Comparison of ENCODE assay signal across 10 cellular contexts in genomic region chr12:102480401-102480800, GRCh38. TPM values are rescaled to one million over a fixed set of nuclear protein-coding genes. Genes with fewer than 3 reads are reported as not detected.
DNase-seq lines count a peak whose midpoint lies in the region; ATAC-seq and TF ChIP-seq lines count a peak whose summit lies in the region.
"Had no signal": no experiment of that assay in that cellular context is flagged by ENCODE, and none has a peak within 500 bp of the region (broad histone marks: within the 10 kb centered on the region; RNA-seq: fewer than 3 reads in every experiment).

IGF1 (minus strand) TSS chr12:102480563; CDS start chr12:102480381, 182 bp downstream.

- CTCF ChIA-PET in activated CD4-positive, alpha-beta T cell treated with anti-CD3 and anti-CD28 coated beads, Interleukin-2, amount 10 ng/mL, durations not matched to agents 7 days and 5 days (lab: Charles Lee), result interaction anchor here (2.3 to 4.5 kb wide), 2 partner anchors 9 to 17 kb away, joined by 6 to 16 read pairs; no protein-coding TSS in a partner anchor
- CTCF ChIA-PET in MCF 10A (lab: Yijun Ruan, JAX), result interaction anchor here (1.2 to 1.8 kb wide), 4 partner anchors 12 to 385 kb away, joined by 3 to 5 read pairs (median 4); no protein-coding TSS in a partner anchor

- 9% methylated on average over 2 of the region's 2 CpGs for WGBS in urinary bladder
- no CpG with 5 or more reads among the region's 2 CpGs for WGBS in H9 (ENCODE audit: extremely low coverage, insufficient read length, low lambda C conversion rate)

- no peak within 1 kb of the TSS for H3K4me3 ChIP-seq in urinary bladder (ENCODE audit: low read depth, low read length)

- H3K4me3 Mint-ChIP-seq in activated CD4-positive, alpha-beta T cell treated with anti-CD3 and anti-CD28 coated beads, Interleukin-2, amount 10 ng/mL, durations not matched to agents 7 days and 5 days, result no peak within 1 kb of the TSS
- H3K4me3 Mint-ChIP-seq in MCF 10A (ENCODE audit: unreplicated experiment) (no peak within 1 kb of the TSS), H9 (no peak within 1 kb of the TSS)
- H3K4me3 Mint-ChIP-seq: T-helper 1 cell treated with Interleukin-12 subunit alpha and Interleukin-12 subunit beta and Interleukin-4 antibody, amounts not matched to agents 30 μg/mL and 1 μg/mL, for 36 hours had no signal

- H2AFZ ChIP-seq in H9 (ENCODE audit: low read length), result no peak within 1 kb of the TSS

- peaks cover 3% of the 10 kb centered on the region for H3K9me3 Mint-ChIP-seq in activated CD4-positive, alpha-beta T cell treated with anti-CD3 and anti-CD28 coated beads, Interleukin-2, amount 10 ng/mL, durations not matched to agents 7 days and 5 days
- H3K9me3 Mint-ChIP-seq in MCF 10A (ENCODE audit: unreplicated experiment), result no peaks in the 10 kb centered on the region
- no peaks in the 10 kb centered on the region for H3K9me3 Mint-ChIP-seq in H9
- H3K9me3 Mint-ChIP-seq: T-helper 1 cell treated with Interleukin-12 subunit alpha and Interleukin-12 subunit beta and Interleukin-4 antibody, amounts not matched to agents 30 μg/mL and 1 μg/mL, for 36 hours had no signal

- H3K4me1 ChIP-seq in urinary bladder (ENCODE audit: insufficient read depth) (no peaks in the 10 kb centered on the region), H9 (ENCODE audit: insufficient read depth, low read length) (no peaks in the 10 kb centered on the region; the same call in 1 of the 2 replicates)

- no peaks in the 10 kb centered on the region for H3K79me2 ChIP-seq in H9 (ENCODE audit: insufficient read depth, low read length)

- no peak within 1 kb of the TSS for H3K9ac ChIP-seq in H9 (ENCODE audit: extremely low read depth, insufficient read length, low read length)

- H3K36me3 Mint-ChIP-seq in activated CD4-positive, alpha-beta T cell treated with anti-CD3 and anti-CD28 coated beads, Interleukin-2, amount 10 ng/mL, durations not matched to agents 7 days and 5 days (ENCODE audit: low read depth), result no peaks in the 10 kb centered on the region
- H3K36me3 Mint-ChIP-seq in MCF 10A (ENCODE audit: insufficient read depth, unreplicated experiment) (no peaks in the 10 kb centered on the region), H9 (ENCODE audit: insufficient read depth in 1 of 3, low read depth in 3 of 3) (no peaks in the 10 kb centered on the region)

- H2BK5ac ChIP-seq in H9 (ENCODE audit: insufficient read length, low read length), result no peak within 1 kb of the TSS

- H3K14ac ChIP-seq in H9 (ENCODE audit: insufficient read depth, low read length), result no peak within 1 kb of the TSS

- no peaks in the 10 kb centered on the region for H3K27me3 Mint-ChIP-seq in activated CD4-positive, alpha-beta T cell treated with anti-CD3 and anti-CD28 coated beads, Interleukin-2, amount 10 ng/mL, durations not matched to agents 7 days and 5 days
- H3K27me3 Mint-ChIP-seq in MCF 10A (ENCODE audit: insufficient read depth, unreplicated experiment), result no peaks in the 10 kb centered on the region
- H3K27me3 Mint-ChIP-seq in H9 (ENCODE audit: low read depth), result no peaks in the 10 kb centered on the region

- H4K91ac ChIP-seq in H9 (ENCODE audit: insufficient read length, low read depth, low read length), result no peak within 1 kb of the TSS

- no peak within 1 kb of the TSS for H3K56ac ChIP-seq in H9 (ENCODE audit: insufficient read length, low read depth, low read length)

- no peak within 1 kb of the TSS for H2BK120ac ChIP-seq in H9 (ENCODE audit: low read depth, low read length, poor library complexity, severe bottlenecking)

- no peak within 1 kb of the TSS for H3T11ph ChIP-seq in H9 (ENCODE audit: low read length)

- no peaks in the 10 kb centered on the region for H3K27me3 ChIP-seq in H9 (ENCODE audit: insufficient read depth, low read length)

- H3K4me2 ChIP-seq in H9 (ENCODE audit: insufficient read depth, insufficient read length, low read length), result no peak within 1 kb of the TSS

- H3K36me3 ChIP-seq in urinary bladder (ENCODE audit: insufficient read depth), result no peaks in the 10 kb centered on the region

- POLR2A ChIA-PET in activated CD4-positive, alpha-beta T cell treated with anti-CD3 and anti-CD28 coated beads, Interleukin-2, amount 10 ng/mL, durations not matched to agents 7 days and 5 days (lab: Charles Lee), result no interaction called here
- POLR2A ChIA-PET in MCF 10A (lab: Yijun Ruan, JAX), result no interaction called here

- BruUV-seq in MCF 10A (replicated peaks; lab: Mats Ljungman, UMichigan), result no TSS peak

- no peak within 1 kb of the TSS for H3K4ac ChIP-seq in H9 (ENCODE audit: low read depth, low read length)

- H3K27ac ChIP-seq in urinary bladder (ENCODE audit: low read depth) (no peak within 1 kb of the TSS), H9 (ENCODE audit: insufficient read length, low read depth, low read length) (no peak within 1 kb of the TSS)

- no peak within 1 kb of the TSS for H3K18ac ChIP-seq in H9 (ENCODE audit: insufficient read length, low read depth, low read length)

- DNase-seq in activated CD4-positive, alpha-beta T cell treated with anti-CD3 and anti-CD28 coated beads, Interleukin-2, amount 10 ng/mL, durations not matched to agents 7 days and 5 days, result peak; percentile 7
- DNase-seq in activated CD4-positive, alpha-beta T cell treated with anti-CD3 and anti-CD28 coated beads, Interleukin-2, amount 50 U/mL, for 1 hour, result no peak
- DNase-seq in MCF 10A (ENCODE audit: unreplicated experiment) (peak; percentile 24), medulla oblongata (ENCODE audit: extremely low spot score) (peak; percentile 48), H9 (no peak)
- DNase-seq: Calu3 had no signal

- intact Hi-C loops in MCF 10A (cut with micrococcal nuclease), result loop anchor here (5.0 kb wide), 1 partner anchor 708 kb away; no protein-coding TSS in a partner anchor

- ATAC-seq in GM21786 (IDR thresholded peaks at IDR 0.05; ENCODE audit: unreplicated experiment), result no peak
- ATAC-seq in HG02852 (IDR thresholded peaks at IDR 0.05; ENCODE audit: unreplicated experiment), result no peak

- H3K79me1 ChIP-seq in H9 (ENCODE audit: insufficient read depth, low read depth, low read length, poor library complexity, severe bottlenecking), result no peaks in the 10 kb centered on the region

- H2BK20ac ChIP-seq in H9 (ENCODE audit: low read depth, low read length, poor library complexity, severe bottlenecking), result no peak within 1 kb of the TSS

- no peak within 1 kb of the TSS for H2AK5ac ChIP-seq in H9 (ENCODE audit: insufficient read length, low read length)

- no peak within 1 kb of the TSS for H3K23ac ChIP-seq in H9 (ENCODE audit: insufficient read length, low read depth, low read length)

- no peaks in the 10 kb centered on the region for H3K23me2 ChIP-seq in H9 (ENCODE audit: insufficient read length, low read depth, low read length, poor library complexity, severe bottlenecking)

- H2BK12ac ChIP-seq in H9 (ENCODE audit: insufficient read length, low read depth, low read length), result no peak within 1 kb of the TSS

- no peak within 1 kb of the TSS for H4K8ac ChIP-seq in H9 (replicated peaks; ENCODE audit: insufficient read length, low read depth, low read length)

- H4K20me1 ChIP-seq in H9 (ENCODE audit: control insufficient read depth, insufficient read depth, insufficient read length), result no peaks in the 10 kb centered on the region

- H4K5ac ChIP-seq in H9 (ENCODE audit: insufficient read length, low read depth, low read length), result no peak within 1 kb of the TSS

- no peak for TF ChIP-seq CTCF in MCF 10A (IDR thresholded peaks at IDR 0.05; ENCODE audit: unreplicated experiment)
- TF ChIP-seq CTCF in H9 (conservative IDR thresholded peaks at IDR 0.05), result no peak

- H2BK15ac ChIP-seq in H9 (ENCODE audit: low read depth, low read length), result no peak within 1 kb of the TSS

- H3K27ac Mint-ChIP-seq in activated CD4-positive, alpha-beta T cell treated with anti-CD3 and anti-CD28 coated beads, Interleukin-2, amount 10 ng/mL, durations not matched to agents 7 days and 5 days, result no peak within 1 kb of the TSS
- H3K27ac Mint-ChIP-seq in MCF 10A (ENCODE audit: low read depth, unreplicated experiment) (no peak within 1 kb of the TSS), H9 (peak within 1 kb of the TSS in 1 of 3 experiments; percentile 79; a peak in 1 of 7 replicates)
- H3K27ac Mint-ChIP-seq: T-helper 1 cell treated with Interleukin-12 subunit alpha and Interleukin-12 subunit beta and Interleukin-4 antibody, amounts not matched to agents 30 μg/mL and 1 μg/mL, for 36 hours had no signal

- peaks cover 40% of the 10 kb centered on the region for H3K4me1 Mint-ChIP-seq in activated CD4-positive, alpha-beta T cell treated with anti-CD3 and anti-CD28 coated beads, Interleukin-2, amount 10 ng/mL, durations not matched to agents 7 days and 5 days
- H3K4me1 Mint-ChIP-seq in MCF 10A (ENCODE audit: insufficient read depth, unreplicated experiment), result peaks cover 8% of the 10 kb centered on the region
- peaks cover 7 to 10% of the 10 kb centered on the region in 2 experiments for H3K4me1 Mint-ChIP-seq in H9

- no peaks in the 10 kb centered on the region for H3K9me3 ChIP-seq in H9 (ENCODE audit: control insufficient read depth, low read depth, low read length)

RNA-seq across cellular contexts. Expression of gene IGF1, which starts in this region (rescaled TPM):
- total RNA-seq in activated CD4-positive, alpha-beta T cell treated with anti-CD3 and anti-CD28 coated beads, Interleukin-2, amount 10 ng/mL, durations not matched to agents 7 days and 5 days, result under 1 TPM; 0.10 to 0.19 TPM
- not detected in 2 replicates for total RNA-seq in MCF 10A (2022)
- 71.1 TPM for total RNA-seq in urinary bladder
- polyA plus RNA-seq in urinary bladder, result 20.3 TPM
- total RNA-seq in H9 (2021), result not detected in 2 replicates
- total RNA-seq: Calu3 had no signal

Comparison
In these comparisons a context has a peak if more than half of its experiments do, and no peak if none do; other contexts are left out.
1. RNA of gene IGF1 (total RNA-seq): 71.1 TPM in urinary bladder (single experiment); 0.10 to 0.19 TPM in activated CD4-positive, alpha-beta T cell treated with anti-CD3 and anti-CD28 coated beads, Interleukin-2, amount 10 ng/mL, durations not matched to agents 7 days and 5 days, not detected in MCF 10A and not detected in H9; every median in the first group is over 10 times any median in the second.
2. Peak in DNase-seq in activated CD4-positive, alpha-beta T cell treated with anti-CD3 and anti-CD28 coated beads, Interleukin-2, amount 10 ng/mL, durations not matched to agents 7 days and 5 days; RNA of the gene not detected or under 1 TPM.
3. Peak in DNase-seq in MCF 10A; RNA of the gene not detected or under 1 TPM.